ENCODE assay signal across 2 cellular contexts in genomic region chr5:64769856-64770255, GRCh38.
TF ChIP-seq lines count a peak whose summit lies in the region.

No MANE protein-coding gene starts in this region.

TF ChIP-seq in HCT116, 20 proteins besides CTCF, POLR2A, EP300 and RAD21 (continued from another document):
- TF ChIP-seq POLR2AphosphoS5 (IDR thresholded peaks at IDR 0.05; ENCODE audit: low read depth, low read length) (no peak), EGR1 (IDR thresholded peaks at IDR 0.05; ENCODE audit: low read depth) (no peak), SIN3A (IDR thresholded peaks at IDR 0.05; ENCODE audit: low read depth) (no peak), REST (IDR thresholded peaks at IDR 0.05; ENCODE audit: low read depth) (no peak), JUND (IDR thresholded peaks at IDR 0.05) (no peak), YY1 (IDR thresholded peaks at IDR 0.05; ENCODE audit: extremely low read depth, insufficient replicate concordance, low read depth, low read length) (no peak)

TF ChIP-seq in WTC11, 78 proteins besides CTCF, POLR2A, EP300 and RAD21 (continued from another document):
- no peak for TF ChIP-seq ZSCAN18 (CRISPR knock-in tag; IDR thresholded peaks at IDR 0.05)
TF ChIP-seq in WTC11: peak in this region for 0.
